ENCODE assay signal across 25 cellular contexts in the genomic region with DNA sequence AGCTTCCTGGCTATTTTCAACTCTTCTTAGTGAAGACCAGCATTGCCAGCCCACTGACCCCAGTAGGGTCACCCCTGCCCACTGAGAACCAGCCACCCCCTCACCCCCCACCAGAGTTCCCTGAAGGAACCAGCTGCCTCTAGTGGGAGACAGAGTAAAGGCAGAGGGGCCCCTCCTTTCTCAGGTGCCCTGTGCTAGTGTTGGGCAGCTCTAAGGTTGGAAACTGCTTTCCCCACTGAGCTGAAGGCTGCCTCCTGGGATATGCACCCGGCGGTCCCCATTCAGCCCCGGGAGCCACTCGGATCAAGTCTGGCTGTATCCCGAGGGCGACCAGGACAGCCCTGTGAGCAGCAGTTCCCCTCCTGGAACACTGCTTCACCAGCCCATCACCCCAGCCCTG.
DNase-seq lines count a peak whose midpoint lies in the region; ATAC-seq and TF ChIP-seq lines count a peak whose summit lies in the region.
"Had no signal": no experiment of that assay in that cellular context is flagged by ENCODE, and none has a peak within 500 bp of the region (broad histone marks: within the 10 kb centered on the region; RNA-seq: fewer than 3 reads in every experiment).

No MANE protein-coding gene starts in this region.

- no peaks in the 10 kb centered on the region for H3K79me2 ChIP-seq in PC-3 (ENCODE audit: low read length)

- ATAC-seq in PC-3 (peak; percentile 22; the same call in 1 of the 2 replicates), HG03175 (IDR thresholded peaks at IDR 0.05; ENCODE audit: unreplicated experiment) (no peak), GM21528 (IDR thresholded peaks at IDR 0.05; ENCODE audit: low FRiP score, unreplicated experiment) (no peak)
- ATAC-seq: GM23338 had no signal

- H3K36me3 ChIP-seq in breast epithelium (no peaks in the 10 kb centered on the region), PC-3 (ENCODE audit: low read depth, low read length) (no peaks in the 10 kb centered on the region), kidney epithelial cell (ENCODE audit: control insufficient read depth, insufficient read depth, low read length) (no peaks in the 10 kb centered on the region)
- H3K36me3 ChIP-seq: BE2C, Peyer's patch had no signal

- no peaks in the 10 kb centered on the region for H3K9me3 ChIP-seq in breast epithelium
- no peaks in the 10 kb centered on the region for H3K9me3 ChIP-seq in PC-3 (ENCODE audit: low read length)
- H3K9me3 ChIP-seq: BE2C, Peyer's patch had no signal

- intact Hi-C loops in MCF 10A (cut with micrococcal nuclease): loop anchor here (10.0 kb wide), 1 partner anchor 430 kb away; no protein-coding TSS in a partner anchor
- intact Hi-C loops in breast epithelium (cut with DNase I; ENCODE audit: low total_unique reads): loop anchor here (10.0 kb wide), 1 partner anchor 650 kb away; no protein-coding TSS in a partner anchor
- intact Hi-C loops in PC-3 (cut with micrococcal nuclease): no loop called here

- CTCF ChIA-PET in MCF 10A (lab: Yijun Ruan, JAX) (interaction anchor here (0.6 to 8.8 kb wide), 4 partner anchors 10 to 656 kb away, joined by 3 to 145 read pairs (median 4); no protein-coding TSS in a partner anchor), PC-3 (lab: Charles Lee) (no interaction called here)

- no peaks in the 10 kb centered on the region for H3K36me3 Mint-ChIP-seq in MCF 10A (ENCODE audit: insufficient read depth, unreplicated experiment)
- H3K36me3 Mint-ChIP-seq: CD14-positive monocyte; CD8-positive, alpha-beta memory T cell; IgD-negative memory B cell had no signal

- H2AFZ ChIP-seq in PC-3 (ENCODE audit: low read length): no peak overlapping the region
- H2AFZ ChIP-seq: GM23338 had no signal

- no peaks in the 10 kb centered on the region for H3F3A ChIP-seq in PC-3 (ENCODE audit: low read length, unreplicated experiment)

- H3K9me2 ChIP-seq in PC-3 (replicated peaks; ENCODE audit: low read length): no peaks in the 10 kb centered on the region

- H3K4me3 Mint-ChIP-seq in MCF 10A (ENCODE audit: unreplicated experiment): no peak overlapping the region
- H3K4me3 Mint-ChIP-seq: CD14-positive monocyte; CD8-positive, alpha-beta memory T cell; GM23338; IgD-negative memory B cell had no signal

- no peak for TF ChIP-seq POLR2A in breast epithelium (IDR thresholded peaks at IDR 0.05)

- no peak for DNase-seq in MCF 10A (ENCODE audit: unreplicated experiment)
- DNase-seq in breast epithelium (ENCODE audit: low spot score in 2 of 2): no peak
- DNase-seq in PC-3: no peak
- no peak for DNase-seq in kidney epithelial cell (ENCODE audit: low read depth)
- DNase-seq in retinal pigment epithelial cell (ENCODE audit: low read depth): no peak
- DNase-seq in occipital lobe (lab: John Stamatoyannopoulos, UW): no peak
- DNase-seq: 8988T, ACHN, BE2C, DND-41, HCEC 1CT, NCI-H1092 treated with DMSO at 0.1 percent for 48 hours, NCI-H1436 treated with DMSO at 0.1 percent for 48 hours, NCI-H187 treated with DMSO at 0.1 percent for 48 hours, NCI-H2227 treated with DMSO at 0.1 percent for 48 hours, NCI-H526 treated with DMSO at 0.1 percent for 48 hours, Peyer's patch, SHP77 treated with DMSO at 0.1 percent for 48 hours had no signal

- H3K27ac Mint-ChIP-seq in MCF 10A (ENCODE audit: low read depth, unreplicated experiment): no peak overlapping the region
- H3K27ac Mint-ChIP-seq: CD14-positive monocyte; CD8-positive, alpha-beta memory T cell; GM23338; IgD-negative memory B cell had no signal

- H3K27ac ChIP-seq in breast epithelium: no peak overlapping the region
- no peak overlapping the region for H3K27ac ChIP-seq in PC-3 (ENCODE audit: low read length)
- H3K27ac ChIP-seq: KMS-11, Peyer's patch had no signal

- H3K4me1 ChIP-seq in breast epithelium (no peaks in the 10 kb centered on the region), PC-3 (ENCODE audit: insufficient read depth, low read length) (no peaks in the 10 kb centered on the region)
- H3K4me1 ChIP-seq: BE2C, Peyer's patch had no signal

- H3K9me3 Mint-ChIP-seq in MCF 10A (ENCODE audit: unreplicated experiment): no peaks in the 10 kb centered on the region
- H3K9me3 Mint-ChIP-seq: CD14-positive monocyte; CD8-positive, alpha-beta memory T cell; GM23338; IgD-negative memory B cell had no signal

- POLR2A ChIA-PET in MCF 10A (lab: Yijun Ruan, JAX): no interaction called here
- POLR2A ChIA-PET in PC-3 (lab: Charles Lee; ENCODE audit: unreplicated experiment): no interaction called here

- peaks cover 0 to 6% of the 10 kb centered on the region in 2 donors for H3K27me3 ChIP-seq in breast epithelium
- peaks cover 49% of the 10 kb centered on the region for H3K27me3 ChIP-seq in PC-3 (ENCODE audit: low read length)
- peaks cover 5% of the 10 kb centered on the region for H3K27me3 ChIP-seq in kidney epithelial cell (ENCODE audit: control insufficient read depth, insufficient read depth, low read length)
- H3K27me3 ChIP-seq: BE2C, Peyer's patch had no signal

- BruUV-seq in MCF 10A (replicated peaks; lab: Mats Ljungman, UMichigan) (no TSS peak), PC-3 (replicated peaks; lab: Mats Ljungman, UMichigan) (no TSS peak)

- no peak overlapping the region for H3K4me2 ChIP-seq in PC-3 (ENCODE audit: low read length)
- H3K4me2 ChIP-seq: GM23338, KMS-11 had no signal

- peaks cover 16% of the 10 kb centered on the region for H3K4me1 Mint-ChIP-seq in MCF 10A (ENCODE audit: insufficient read depth, unreplicated experiment)

- no peak overlapping the region for H3K9ac ChIP-seq in PC-3 (ENCODE audit: low read length)
- H3K9ac ChIP-seq: KMS-11 had no signal

- TF ChIP-seq CTCF in MCF 10A (IDR thresholded peaks at IDR 0.05; ENCODE audit: unreplicated experiment) (peak; percentile 8), breast epithelium (IDR thresholded peaks at IDR 0.05) (no peak), PC-3 (conservative IDR thresholded peaks at IDR 0.05; ENCODE audit: low read depth, low read length) (peak; percentile 37; the same call in 1 of the 2 replicates), kidney epithelial cell (IDR thresholded peaks at IDR 0.05; ENCODE audit: insufficient read depth, low read length, poor library complexity, severe bottlenecking) (peak; percentile 18), retinal pigment epithelial cell (conservative IDR thresholded peaks at IDR 0.05; ENCODE audit: low read depth, low read length) (peak; percentile 2)

- peaks cover 15% of the 10 kb centered on the region for H3K27me3 Mint-ChIP-seq in MCF 10A (ENCODE audit: insufficient read depth, unreplicated experiment)

- H3K4me3 ChIP-seq in breast epithelium (no peak overlapping the region), PC-3 (ENCODE audit: low read length) (no peak overlapping the region), kidney epithelial cell (ENCODE audit: low read depth, low read length) (no peak overlapping the region), retinal pigment epithelial cell (ENCODE audit: low read length) (no peak overlapping the region)
- H3K4me3 ChIP-seq: GM23338, Peyer's patch had no signal

- H4K20me1 ChIP-seq in PC-3 (ENCODE audit: low read length): no peaks in the 10 kb centered on the region

Comparison
In these comparisons a context has a peak if more than half of its experiments do, and no peak if none do; other contexts are left out.
1. CTCF ChIP-seq: peak in MCF 10A (single experiment), PC-3 (single experiment), kidney epithelial cell (single experiment) and retinal pigment epithelial cell (single experiment); none in breast epithelium (0 of 3).